Comparison of ENCODE assay signal across 27 cellular contexts in the genomic region with DNA sequence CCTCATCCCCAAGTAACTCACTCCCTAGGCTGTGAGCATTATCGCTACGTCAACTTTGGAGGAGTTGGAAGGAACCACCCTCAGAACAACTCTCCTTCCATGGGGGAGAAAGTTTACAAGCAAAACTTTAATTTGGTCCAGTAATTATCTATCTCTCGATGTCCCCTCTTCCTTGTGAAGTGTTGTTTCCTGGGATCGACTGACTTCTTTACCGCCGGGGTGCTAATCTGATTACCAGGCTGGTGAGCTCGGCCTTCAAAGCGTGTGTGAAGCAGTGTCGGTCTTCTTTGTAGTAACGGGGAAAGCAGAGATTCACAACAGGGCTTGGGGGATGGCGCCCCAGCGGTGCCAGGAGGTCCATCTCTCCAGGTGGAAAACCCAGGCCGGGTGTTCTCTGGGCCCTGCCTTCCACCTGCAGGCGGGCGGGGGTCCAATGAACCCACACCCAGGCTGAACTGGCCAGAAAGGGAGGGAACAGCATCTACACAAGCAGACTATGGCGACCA. TPM values are rescaled to one million over a fixed set of nuclear protein-coding genes. Genes with fewer than 3 reads are reported as not detected.
A peak's percentile ranks its signal among the peaks of the same experiment; 100 is the strongest.
DNase-seq lines count a peak whose midpoint lies in the region; ATAC-seq and TF ChIP-seq lines count a peak whose summit lies in the region.
"Had no signal": no experiment of that assay in that cellular context is flagged by ENCODE, and none has a peak within 500 bp of the region (broad histone marks: within the 10 kb centered on the region; RNA-seq: fewer than 3 reads in every experiment).

No MANE protein-coding gene starts in this region.

- H3K4me1 Mint-ChIP-seq in activated naive CD4-positive, alpha-beta T cell treated with anti-CD3 and anti-CD28 coated beads for 36 hours (ENCODE audit: low read depth): no peaks in the 10 kb centered on the region
- H3K4me1 Mint-ChIP-seq in natural killer cell: peaks cover 0 to 5% of the 10 kb centered on the region in 2 donors

- no peak for TF ChIP-seq CTCF in osteoblast (IDR thresholded peaks at IDR 0.05; ENCODE audit: extremely low read depth, low read depth, low read length)
- no peak for TF ChIP-seq CTCF in upper lobe of right lung (IDR thresholded peaks at IDR 0.05)
- no peak for TF ChIP-seq CTCF in natural killer cell (IDR thresholded peaks at IDR 0.05)

- no peak overlapping the region for H3K4me3 Mint-ChIP-seq in activated naive CD4-positive, alpha-beta T cell treated with anti-CD3 and anti-CD28 coated beads for 36 hours
- H3K4me3 Mint-ChIP-seq in natural killer cell: no peak overlapping the region
- H3K4me3 Mint-ChIP-seq: activated CD8-positive, alpha-beta T cell treated with anti-CD3 and anti-CD28 coated beads, Interleukin-2, amount 10 ng/mL, durations not matched to agents 7 days and 5 days; CD4-positive, alpha-beta memory T cell; dendritic cell treated with granulocyte-macrophage colony-stimulating factor and Interleukin-4, amounts not matched to agents 40 ng/mL and 50 ng/mL, for 4 days had no signal

- no peak overlapping the region for H3K27ac ChIP-seq in osteoblast (ENCODE audit: low read depth, low read length)
- peak overlapping the region; percentile 45 for H3K27ac ChIP-seq in upper lobe of right lung
- H3K27ac ChIP-seq: 22Rv1, RWPE1, testis had no signal

- H3K27me3 ChIP-seq in iPS-15b (ENCODE audit: control insufficient read depth, insufficient read depth, low read length) (peaks cover 93% of the 10 kb centered on the region), osteoblast (ENCODE audit: insufficient read depth, low read length) (peaks cover 94% of the 10 kb centered on the region), upper lobe of right lung (peaks cover 92% of the 10 kb centered on the region)
- H3K27me3 ChIP-seq: testis had no signal

- H3K79me2 ChIP-seq in osteoblast (ENCODE audit: insufficient read depth, low read length): no peaks in the 10 kb centered on the region

- no peak overlapping the region for H3K4me2 ChIP-seq in osteoblast (ENCODE audit: insufficient read depth, low read length)

- no peak overlapping the region for H2AFZ ChIP-seq in osteoblast (ENCODE audit: low read length)

- H3K9me3 ChIP-seq in iPS-15b (ENCODE audit: control insufficient read depth, insufficient read depth, low read length): no peaks in the 10 kb centered on the region
- no peaks in the 10 kb centered on the region for H3K9me3 ChIP-seq in osteoblast (ENCODE audit: low read depth, low read length)
- no peaks in the 10 kb centered on the region for H3K9me3 ChIP-seq in upper lobe of right lung
- H3K9me3 ChIP-seq: testis had no signal

- H3K9ac ChIP-seq in iPS-15b (ENCODE audit: low read depth, low read length): no peak overlapping the region

- no peaks in the 10 kb centered on the region for H3K36me3 ChIP-seq in iPS-15b (ENCODE audit: control insufficient read depth, insufficient read depth, low read length)
- H3K36me3 ChIP-seq in osteoblast (ENCODE audit: insufficient read depth, low read length): no peaks in the 10 kb centered on the region
- H3K36me3 ChIP-seq in upper lobe of right lung: no peaks in the 10 kb centered on the region

- H4K20me1 ChIP-seq in osteoblast (ENCODE audit: insufficient read depth, low read length): peaks cover 3% of the 10 kb centered on the region

- H3K4me3 ChIP-seq in iPS-15b (ENCODE audit: low read depth, low read length) (peak overlapping the region; percentile 26), osteoblast (ENCODE audit: insufficient read depth, low read length) (no peak overlapping the region), upper lobe of right lung (peak overlapping the region; percentile 33)

- H3K27ac Mint-ChIP-seq in activated naive CD4-positive, alpha-beta T cell treated with anti-CD3 and anti-CD28 coated beads for 36 hours: no peak overlapping the region
- no peak overlapping the region for H3K27ac Mint-ChIP-seq in natural killer cell
- H3K27ac Mint-ChIP-seq: activated CD8-positive, alpha-beta T cell treated with anti-CD3 and anti-CD28 coated beads, Interleukin-2, amount 10 ng/mL, durations not matched to agents 7 days and 5 days; CD4-positive, alpha-beta memory T cell; dendritic cell treated with granulocyte-macrophage colony-stimulating factor and Interleukin-4, amounts not matched to agents 40 ng/mL and 50 ng/mL, for 4 days had no signal

- peak; percentile 32 for DNase-seq in NCI-H82 (lab: John Stamatoyannopoulos, UW)
- no peak for DNase-seq in NCI-H82 treated with DMSO at 0.1 percent for 48 hours (lab: John Stamatoyannopoulos, UW; ENCODE audit: unreplicated experiment)
- DNase-seq in osteoblast (ENCODE audit: insufficient read length, low spot score, missing footprints): peak; percentile 83
- no peak for DNase-seq in upper lobe of right lung
- no peak for DNase-seq in COLO668 (lab: John Stamatoyannopoulos, UW; ENCODE audit: unreplicated experiment)
- no peak for DNase-seq in activated naive CD4-positive, alpha-beta T cell treated with anti-CD3 and anti-CD28 coated beads for 36 hours
- DNase-seq in natural killer cell: no peak
- DNase-seq: activated CD8-positive, alpha-beta T cell treated with anti-CD3 and anti-CD28 coated beads, Interleukin-2, amount 10 ng/mL, durations not matched to agents 7 days and 5 days; activated naive CD4-positive, alpha-beta T cell; activated T-cell treated with anti-CD3 and anti-CD28 coated beads, Interleukin-2, amount 50 U/mL, for 1 hour; amygdala; DMS153; hypothalamus; Karpas-422; naive B cell; NCI-H1694; NCI-H69; stimulated activated CD4-positive, alpha-beta T cell treated with anti-CD3 and anti-CD28 coated beads, Interleukin-1b, Interleukin-23, amount 100 ng/mL, for 48 hours; T-helper 9 cell; testis had no signal

- CTCF ChIA-PET in activated naive CD4-positive, alpha-beta T cell treated with anti-CD3 and anti-CD28 coated beads for 36 hours (lab: Charles Lee): no interaction called here

- no peaks in the 10 kb centered on the region for H3K9me3 Mint-ChIP-seq in activated naive CD4-positive, alpha-beta T cell treated with anti-CD3 and anti-CD28 coated beads for 36 hours
- no peaks in the 10 kb centered on the region for H3K9me3 Mint-ChIP-seq in natural killer cell
- H3K9me3 Mint-ChIP-seq: dendritic cell treated with granulocyte-macrophage colony-stimulating factor and Interleukin-4, amounts not matched to agents 40 ng/mL and 50 ng/mL, for 4 days; naive B cell had no signal

- H3K4me1 ChIP-seq in iPS-15b (ENCODE audit: control insufficient read depth, insufficient read depth, low read length) (no peaks in the 10 kb centered on the region), osteoblast (ENCODE audit: insufficient read depth, low read length) (no peaks in the 10 kb centered on the region), upper lobe of right lung (no peaks in the 10 kb centered on the region)
- H3K4me1 ChIP-seq: testis had no signal

- intact Hi-C loops in upper lobe of right lung (cut with DNase I) (no loop called here), natural killer cell (cut with micrococcal nuclease) (no loop called here)
- intact Hi-C loops in activated naive CD4-positive, alpha-beta T cell treated with anti-CD3 and anti-CD28 coated beads for 36 hours (cut with micrococcal nuclease): loop anchor here (2.0 to 5.0 kb wide), 2 partner anchors 15 to 81 kb away; partner anchors contain the start of genes FOXF1 and FOXL1

- H3K27me3 Mint-ChIP-seq in activated naive CD4-positive, alpha-beta T cell treated with anti-CD3 and anti-CD28 coated beads for 36 hours (ENCODE audit: low read depth): peaks cover 68% of the 10 kb centered on the region
- H3K27me3 Mint-ChIP-seq in natural killer cell (ENCODE audit: low read depth in 2 of 2): peaks cover 64 to 71% of the 10 kb centered on the region in 2 donors

- ATAC-seq in upper lobe of right lung (no peak), natural killer cell (no peak)
- ATAC-seq: activated CD8-positive, alpha-beta T cell treated with anti-CD3 and anti-CD28 coated beads, Interleukin-2, amount 10 ng/mL, durations not matched to agents 7 days and 5 days; HCT116; SK-N-SH treated with all-trans-retinoic acid at 6 μM for 48 hours had no signal

- no peaks in the 10 kb centered on the region for H3K36me3 Mint-ChIP-seq in activated naive CD4-positive, alpha-beta T cell treated with anti-CD3 and anti-CD28 coated beads for 36 hours (ENCODE audit: low read depth)
- H3K36me3 Mint-ChIP-seq in natural killer cell: no peaks in the 10 kb centered on the region
- H3K36me3 Mint-ChIP-seq: CD4-positive, alpha-beta memory T cell; naive B cell had no signal

RNA-seq across cellular contexts. Expression of gene FOXF1, which starts 14.5 kb away (rescaled TPM):
- not detected in 2 replicates for total RNA-seq in osteoblast
- total RNA-seq in upper lobe of right lung: 46.4 TPM
- total RNA-seq in activated naive CD4-positive, alpha-beta T cell treated with anti-CD3 and anti-CD28 coated beads for 36 hours: not detected
- not detected for total RNA-seq in natural killer cell
- total RNA-seq: activated CD8-positive, alpha-beta T cell treated with anti-CD3 and anti-CD28 coated beads, Interleukin-2, amount 10 ng/mL, durations not matched to agents 7 days and 5 days; CD4-positive, alpha-beta memory T cell had no signal

RNA-seq across cellular contexts. Expression of gene MTHFSD, which starts 59.2 kb away (rescaled TPM):
- 18.5 and 20.3 TPM in 2 replicates for total RNA-seq in osteoblast
- total RNA-seq in upper lobe of right lung: 18.7 TPM
- 10 to 100 TPM; 21.9 to 24.1 TPM for total RNA-seq in activated naive CD4-positive, alpha-beta T cell treated with anti-CD3 and anti-CD28 coated beads for 36 hours
- 10 to 100 TPM; 14.3 to 22.0 (median 16.9) TPM for total RNA-seq in natural killer cell

Comparison
In these comparisons a context has a peak if more than half of its experiments do, and no peak if none do; other contexts are left out.
1. DNase-seq: peak in NCI-H82 (single experiment) and osteoblast (single experiment); none in NCI-H82 treated with DMSO at 0.1 percent for 48 hours (single experiment), upper lobe of right lung (single experiment), COLO668 (single experiment), activated naive CD4-positive, alpha-beta T cell treated with anti-CD3 and anti-CD28 coated beads for 36 hours (single experiment) and natural killer cell (single experiment).
2. RNA of gene FOXF1, which starts 14.5 kb away (total RNA-seq): 46.4 TPM in upper lobe of right lung (single experiment); not detected in osteoblast, not detected in activated naive CD4-positive, alpha-beta T cell treated with anti-CD3 and anti-CD28 coated beads for 36 hours and not detected in natural killer cell; every median in the first group is over 10 times any median in the second.